ENCODE assay signal across 9 cellular contexts in the genomic region with DNA sequence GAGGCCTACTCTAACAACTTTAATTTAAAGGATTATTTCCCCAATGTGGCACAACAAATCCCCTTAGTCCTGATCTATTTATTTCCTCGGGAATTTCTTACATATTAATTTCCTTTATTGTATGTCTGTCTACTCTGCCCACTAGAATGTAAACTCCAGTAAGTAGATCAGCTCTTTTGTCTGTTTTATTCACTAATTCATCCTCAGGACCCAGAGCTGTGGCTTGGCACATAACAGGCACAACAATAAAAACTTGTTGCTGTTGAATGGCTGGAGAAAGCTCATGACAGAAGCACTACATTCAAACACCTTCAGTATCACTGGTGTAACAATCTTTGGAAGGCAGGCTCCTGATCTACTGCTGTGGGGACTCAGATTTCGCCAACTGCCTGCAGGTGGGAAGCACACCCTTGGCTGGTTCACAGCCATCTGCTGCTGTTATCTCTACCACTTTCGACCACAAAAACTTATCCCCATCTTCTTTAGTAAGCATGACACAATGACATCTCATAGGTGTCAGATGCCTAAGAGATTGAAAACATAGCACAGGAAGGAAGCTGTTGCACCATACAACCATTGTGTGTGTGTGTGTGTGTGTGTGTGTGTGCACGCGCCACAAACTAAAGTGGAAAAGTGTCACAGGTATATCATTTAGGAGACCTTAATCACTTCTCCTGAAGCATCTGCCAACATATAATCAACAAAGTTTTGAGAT. TPM values are rescaled to one million over a fixed set of nuclear protein-coding genes. Genes with fewer than 3 reads are reported as not detected.
DNase-seq lines count a peak whose midpoint lies in the region; ATAC-seq and TF ChIP-seq lines count a peak whose summit lies in the region.
"Had no signal": no experiment of that assay in that cellular context is flagged by ENCODE, and none has a peak within 500 bp of the region (broad histone marks: within the 10 kb centered on the region; RNA-seq: fewer than 3 reads in every experiment).

No MANE protein-coding gene starts in this region.

- intact Hi-C loops in ascending aorta (cut with DNase I): no loop called here

- peaks cover 44% of the 10 kb centered on the region for H3K36me3 ChIP-seq in BLaER1
- H3K36me3 ChIP-seq in OCI-LY1 (ENCODE audit: insufficient read depth, low read length): peaks cover 24% of the 10 kb centered on the region
- H3K36me3 ChIP-seq in duodenal mucosa (ENCODE audit: control insufficient read depth in 1 of 2, insufficient read depth in 2 of 2, low read length in 2 of 2): no peaks in the 10 kb centered on the region
- no peaks in the 10 kb centered on the region for H3K36me3 ChIP-seq in ascending aorta

- ATAC-seq in SK-N-SH treated with all-trans-retinoic acid at 6 μM for 48 hours: no peak

- H3K4me2 ChIP-seq in BLaER1: peak overlapping the region; percentile 44
- peak overlapping the region; percentile 13; the same call in 1 of the 2 replicates for H3K4me2 ChIP-seq in OCI-LY1 (ENCODE audit: low read length)

- H3K27me3 ChIP-seq in BLaER1 (no peaks in the 10 kb centered on the region), OCI-LY1 (ENCODE audit: insufficient read depth, low read length) (no peaks in the 10 kb centered on the region), duodenal mucosa (ENCODE audit: control insufficient read depth in 1 of 2, insufficient read depth in 2 of 2, low read length in 2 of 2) (no peaks in the 10 kb centered on the region), ascending aorta (no peaks in the 10 kb centered on the region)

- TF ChIP-seq CTCF in OCI-LY1 (IDR thresholded peaks at IDR 0.05; ENCODE audit: low read length) (no peak), ascending aorta (IDR thresholded peaks at IDR 0.05) (no peak)

- H3K9me3 ChIP-seq in BLaER1 (peaks cover 13% of the 10 kb centered on the region), OCI-LY1 (ENCODE audit: low read length) (no peaks in the 10 kb centered on the region), duodenal mucosa (ENCODE audit: control insufficient read depth in 1 of 2, low read length in 2 of 2) (no peaks in the 10 kb centered on the region), ascending aorta (no peaks in the 10 kb centered on the region)

- peaks cover 98% of the 10 kb centered on the region for H4K20me1 ChIP-seq in BLaER1
- no peaks in the 10 kb centered on the region for H4K20me1 ChIP-seq in OCI-LY1 (ENCODE audit: insufficient read depth, low read length)

- no peaks in the 10 kb centered on the region for H3K9me2 ChIP-seq in OCI-LY1 (ENCODE audit: low read depth, low read length)

- H3F3A ChIP-seq in OCI-LY1 (ENCODE audit: insufficient read depth, low read length): no peaks in the 10 kb centered on the region; the same call in 1 of the 2 replicates

- no peak overlapping the region for H3K4me3 ChIP-seq in BLaER1
- no peak overlapping the region for H3K4me3 ChIP-seq in OCI-LY1 (ENCODE audit: low read depth, low read length, poor library complexity, severe bottlenecking)
- no peak overlapping the region for H3K4me3 ChIP-seq in duodenal mucosa (ENCODE audit: low read depth in 1 of 2, low read length in 2 of 2)
- no peak overlapping the region for H3K4me3 ChIP-seq in ascending aorta

- peaks cover 20% of the 10 kb centered on the region for H3K4me1 ChIP-seq in BLaER1
- peaks cover 26% of the 10 kb centered on the region for H3K4me1 ChIP-seq in OCI-LY1 (ENCODE audit: insufficient read depth, low read length, severe bottlenecking)
- H3K4me1 ChIP-seq in duodenal mucosa (ENCODE audit: control insufficient read depth in 1 of 2, insufficient read depth in 2 of 2, low read length in 2 of 2): peaks cover 8 to 19% of the 10 kb centered on the region in 2 donors
- H3K4me1 ChIP-seq in ascending aorta: peaks cover 0 to 7% of the 10 kb centered on the region in 2 donors

- H3K79me2 ChIP-seq in OCI-LY1 (ENCODE audit: insufficient read depth, low read length): peaks cover 97% of the 10 kb centered on the region

- DNase-seq in GM19240 (ENCODE audit: insufficient read length, low spot score): peak; percentile 26
- DNase-seq in ascending aorta (ENCODE audit: low spot score in 2 of 2): no peak
- DNase-seq in SHP77 (lab: John Stamatoyannopoulos, UW): no peak
- DNase-seq in D341Med (ENCODE audit: low spot score): no peak
- DNase-seq: NCI-H1092 had no signal

- H3K9ac ChIP-seq in BLaER1 (no peak overlapping the region), OCI-LY1 (ENCODE audit: low read length) (peak overlapping the region; percentile 29; the same call in 1 of the 2 replicates), duodenal mucosa (ENCODE audit: low read depth in 1 of 2, low read length in 2 of 2) (no peak overlapping the region)

- H3K27ac ChIP-seq in BLaER1 (peak overlapping the region; percentile 38; the same call in 1 of the 2 replicates), OCI-LY1 (ENCODE audit: low read depth, low read length, poor library complexity, severe bottlenecking) (peak overlapping the region; percentile 86), duodenal mucosa (ENCODE audit: low read depth, low read length) (peak overlapping the region; percentile 39), ascending aorta (no peak overlapping the region)

- H2AFZ ChIP-seq in OCI-LY1 (ENCODE audit: low read length): no peak overlapping the region

TF ChIP-seq in SK-N-SH treated with all-trans-retinoic acid at 6 μM for 48 hours, 23 proteins besides CTCF, POLR2A, EP300 and RAD21:
- TF ChIP-seq ZFP3 (CRISPR knock-in tag; IDR thresholded peaks at IDR 0.05): no peak
- no peak for TF ChIP-seq ZFP30 (CRISPR knock-in tag; IDR thresholded peaks at IDR 0.05)
- TF ChIP-seq ZNF8 (CRISPR knock-in tag; IDR thresholded peaks at IDR 0.05): no peak
- no peak for TF ChIP-seq TSHZ2 (CRISPR knock-in tag; IDR thresholded peaks at IDR 0.05)
- no peak for TF ChIP-seq RARB (CRISPR knock-in tag; IDR thresholded peaks at IDR 0.05)
- no peak for TF ChIP-seq ZC3H10 (CRISPR knock-in tag; IDR thresholded peaks at IDR 0.05)
- TF ChIP-seq ISL1 (CRISPR knock-in tag; IDR thresholded peaks at IDR 0.05): no peak
- TF ChIP-seq ESRRG (CRISPR knock-in tag; IDR thresholded peaks at IDR 0.05): no peak
- TF ChIP-seq, protein P1, sequence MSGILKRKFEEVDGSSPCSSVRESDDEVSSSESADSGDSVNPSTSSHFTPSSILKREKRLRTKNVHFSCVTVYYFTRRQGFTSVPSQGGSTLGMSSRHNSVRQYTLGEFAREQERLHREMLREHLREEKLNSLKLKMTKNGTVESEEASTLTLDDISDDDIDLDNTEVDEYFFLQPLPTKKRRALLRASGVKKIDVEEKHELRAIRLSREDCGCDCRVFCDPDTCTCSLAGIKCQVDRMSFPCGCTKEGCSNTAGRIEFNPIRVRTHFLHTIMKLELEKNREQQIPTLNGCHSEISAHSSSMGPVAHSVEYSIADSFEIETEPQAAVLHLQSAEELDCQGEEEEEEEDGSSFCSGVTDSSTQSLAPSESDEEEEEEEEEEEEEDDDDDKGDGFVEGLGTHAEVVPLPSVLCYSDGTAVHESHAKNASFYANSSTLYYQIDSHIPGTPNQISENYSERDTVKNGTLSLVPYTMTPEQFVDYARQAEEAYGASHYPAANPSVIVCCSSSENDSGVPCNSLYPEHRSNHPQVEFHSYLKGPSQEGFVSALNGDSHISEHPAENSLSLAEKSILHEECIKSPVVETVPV (CRISPR knock-in tag; IDR thresholded peaks at IDR 0.05): no peak

RNA-seq across cellular contexts. Expression of gene HIRA, which starts 11.9 kb away (rescaled TPM):
- 36.2 TPM for total RNA-seq in ascending aorta

RNA-seq across cellular contexts. Expression of gene MRPL40, which starts 12.7 kb away (rescaled TPM):
- 14.7 TPM for total RNA-seq in ascending aorta

RNA-seq across cellular contexts. Expression of gene C22orf39, which starts 27.9 kb away (rescaled TPM):
- 58.5 TPM for total RNA-seq in ascending aorta

RNA-seq across cellular contexts. Expression of gene UFD1, which starts 59.4 kb away (rescaled TPM):
- total RNA-seq in ascending aorta: 81.5 TPM

Comparison
In these comparisons a context has a peak if more than half of its experiments do, and no peak if none do; other contexts are left out.
1. H3K27ac ChIP-seq: peak in BLaER1 (single experiment), OCI-LY1 (single experiment) and duodenal mucosa (single experiment); none in ascending aorta (0 of 2).